ENCODE assay signal across 2 cellular contexts in genomic region chr7:118803-119376, GRCh38.
TF ChIP-seq lines count a peak whose summit lies in the region.

No MANE protein-coding gene starts in this region.

TF ChIP-seq in liver, 16 proteins besides CTCF, POLR2A, EP300 and RAD21 (continued from another document):
- TF ChIP-seq ATF3 (IDR thresholded peaks at IDR 0.05), result no peak
- no peak for TF ChIP-seq REST (IDR thresholded peaks at IDR 0.05)

TF ChIP-seq in HepG2, 621 proteins besides CTCF, POLR2A, EP300 and RAD21 (continued from another document):
- TF ChIP-seq TCF7 (IDR thresholded peaks at IDR 0.05; ENCODE audit: low read depth) (no peak), ZNF441 (CRISPR knock-in tag; IDR thresholded peaks at IDR 0.05; ENCODE audit: borderline replicate concordance) (no peak), ZBTB44 (CRISPR knock-in tag; IDR thresholded peaks at IDR 0.05) (no peak), ZNF143 (CRISPR knock-in tag; IDR thresholded peaks at IDR 0.05) (no peak), ZNF724P (CRISPR knock-in tag; IDR thresholded peaks at IDR 0.05; ENCODE audit: borderline replicate concordance) (no peak)
